ENCODE assay signal across 28 cellular contexts in the genomic region with DNA sequence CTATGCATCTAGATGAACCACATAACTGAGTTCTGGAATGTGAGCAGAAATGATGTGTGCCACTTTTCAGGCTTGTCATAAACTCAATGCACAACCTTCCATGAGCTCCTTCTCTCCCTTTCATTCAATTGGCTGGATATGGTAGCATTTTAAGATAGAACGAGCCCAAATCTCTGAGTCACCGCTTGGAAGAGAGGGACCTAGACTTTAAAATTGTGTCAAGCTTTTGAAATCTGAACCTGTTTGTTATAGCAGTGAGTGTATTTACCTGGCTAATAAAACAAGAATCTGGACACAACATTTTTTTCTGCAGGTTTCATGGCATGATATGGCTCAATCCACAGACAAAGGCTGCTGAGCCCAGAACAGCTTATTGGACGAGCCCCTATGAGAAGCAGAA.
"Had no signal": no experiment of that assay in that cellular context is flagged by ENCODE, and none has a peak within 500 bp of the region (broad histone marks: within the 10 kb centered on the region; RNA-seq: fewer than 3 reads in every experiment).

No MANE protein-coding gene starts in this region.

- H3K4me1 ChIP-seq: left lung, lower lobe of right lung, prostate gland, testis, thyroid gland, transverse colon, upper lobe of left lung had no signal

- ATAC-seq: left colon; left lung; lower lobe of right lung; natural killer cell; right cardiac atrium; sciatic nerve; stimulated activated naive B cell treated with anti-CD40 and anti-IgM and Interleukin-4, amounts not matched to agents 10 μg/mL and 1 μg/mL and 100 μg/mL, for 72 hours; stimulated activated naive CD8-positive, alpha-beta T cell treated with anti-CD3 and anti-CD28 coated beads, Interleukin-15, Interleukin-2, amounts not matched to agents 100 U/mL and 50 U/mL, for 24 hours had no signal

- H3K9me3 ChIP-seq: left lung, lower lobe of right lung, ovary, prostate gland, testis, thyroid gland, transverse colon, upper lobe of left lung, vagina had no signal

- DNase-seq: hypothalamus; immature natural killer cell; kidney; left colon; left lung; lower lobe of right lung; mesendoderm; naive B cell; natural killer cell; nephron progenitor cell; ovary; retina; right cardiac atrium; stimulated activated CD4-positive, alpha-beta T cell treated with anti-CD3 and anti-CD28 coated beads, Interleukin-12 subunit alpha, Interleukin-12 subunit beta, amount 100 ng/mL, for 4 hours; stimulated activated CD4-positive, alpha-beta T cell treated with anti-CD3 and anti-CD28 coated beads, Interleukin-15, amount 100 ng/mL, for 24 hours; stimulated activated CD4-positive, alpha-beta T cell treated with anti-CD3 and anti-CD28 coated beads, Interleukin-2, amount 100 ng/mL, for 24 hours; stimulated activated CD4-positive, alpha-beta T cell treated with anti-CD3 and anti-CD28 coated beads, Interleukin-4, amount 100 ng/mL, for 1 hour; stimulated activated naive B cell treated with anti-CD40 and anti-IgM and Interleukin-4, amounts not matched to agents 10 μg/mL and 1 μg/mL and 100 μg/mL, for 72 hours; stimulated activated naive CD8-positive, alpha-beta T cell treated with anti-CD3 and anti-CD28 coated beads, Interleukin-15, Interleukin-2, amounts not matched to agents 100 U/mL and 50 U/mL, for 24 hours; stomach; testis; thyroid gland; transverse colon; upper lobe of left lung had no signal

- H3K27me3 ChIP-seq: left lung, ovary, stomach, testis, thyroid gland, transverse colon, upper lobe of left lung, vagina had no signal

- H3K27ac ChIP-seq: left lung, lower lobe of right lung, ovary, prostate gland, skin epidermis, testis, thyroid gland, transverse colon, upper lobe of left lung, vagina had no signal

- H3K4me3 ChIP-seq: left lung, lower lobe of right lung, ovary, prostate gland, skin epidermis, stomach, testis, thyroid gland, transverse colon, upper lobe of left lung, vagina had no signal

- H3K36me3 ChIP-seq: left lung, lower lobe of right lung, ovary, prostate gland, stomach, thyroid gland, transverse colon, upper lobe of left lung, vagina had no signal
